20 cellular contexts compared by ENCODE assay signal in genomic region chr9:81445331-81445921, GRCh38.
A peak's percentile ranks its signal among the peaks of the same experiment; 100 is the strongest.
DNase-seq lines count a peak whose midpoint lies in the region; FAIRE-seq and TF ChIP-seq lines count a peak whose summit lies in the region.
"Had no signal": no experiment of that assay in that cellular context is flagged by ENCODE, and none has a peak within 500 bp of the region (broad histone marks: within the 10 kb centered on the region; RNA-seq: fewer than 3 reads in every experiment).

No MANE protein-coding gene starts in this region.

- peaks cover 42% of the 10 kb centered on the region for H3K9me3 Mint-ChIP-seq in activated T-helper 2 cell treated with anti-CD3 and anti-CD28 coated beads, Interferon-gamma antibody, Interleukin-2, Interleukin-4, amounts not matched to agents 10 μg/mL and 5 μg/mL and 100 μg/mL, durations not matched to agents 14 hours and 24 hours and 36 hours

- no peak overlapping the region for H3K27ac Mint-ChIP-seq in activated T-helper 2 cell treated with anti-CD3 and anti-CD28 coated beads, Interferon-gamma antibody, Interleukin-2, Interleukin-4, amounts not matched to agents 10 μg/mL and 5 μg/mL and 100 μg/mL, durations not matched to agents 14 hours and 24 hours and 36 hours
- H3K27ac Mint-ChIP-seq: CD4-positive, CD25-positive, alpha-beta regulatory T cell; CD8-positive, alpha-beta memory T cell; HFFc6 had no signal

- TF ChIP-seq POLR2A in H54 (IDR thresholded peaks at IDR 0.05; ENCODE audit: low read depth, low read length) = no peak

- no peaks in the 10 kb centered on the region for H3K27me3 Mint-ChIP-seq in activated T-helper 2 cell treated with anti-CD3 and anti-CD28 coated beads, Interferon-gamma antibody, Interleukin-2, Interleukin-4, amounts not matched to agents 10 μg/mL and 5 μg/mL and 100 μg/mL, durations not matched to agents 14 hours and 24 hours and 36 hours (ENCODE audit: low read depth)
- H3K27me3 Mint-ChIP-seq: CD4-positive, CD25-positive, alpha-beta regulatory T cell; CD8-positive, alpha-beta memory T cell had no signal

- DNase-seq in NCI-H2171 treated with DMSO at 0.1 percent for 48 hours (lab: John Stamatoyannopoulos, UW) (peak; percentile 55), NCI-H2171 (lab: John Stamatoyannopoulos, UW) (no peak), H54 (ENCODE audit: insufficient read length, low spot score) (no peak), Kasumi-1 (lab: John Stamatoyannopoulos, UW) (peak; percentile 3 to 17), amniotic epithelial cell (ENCODE audit: low read depth) (peak; percentile 19)
- no peak for DNase-seq in stimulated activated CD8-positive, alpha-beta memory T cell treated with anti-CD3 and anti-CD28 coated beads, Interleukin-4, amount 100 ng/mL, for 48 hours
- DNase-seq in activated T-helper 2 cell treated with anti-CD3 and anti-CD28 coated beads, Interferon-gamma antibody, Interleukin-2, Interleukin-4, amounts not matched to agents 10 μg/mL and 5 μg/mL and 100 μg/mL, durations not matched to agents 14 hours and 24 hours and 36 hours (ENCODE audit: low spot score) = no peak
- DNase-seq: ACHN; BE2C; C1 segment of cervical spinal cord; CD4-positive, CD25-positive, alpha-beta regulatory T cell; CD8-positive, alpha-beta memory T cell; COR-L47; DMS 273 treated with DMSO at 0.1 percent for 48 hours; DND-41; EL; HFFc6; KG1 had no signal

- peak; percentile 90 for FAIRE-seq in H54 (lab: Jason Lieb, UNC)
- FAIRE-seq: GM12878, H1 had no signal

- no peak overlapping the region for H3K4me3 Mint-ChIP-seq in activated T-helper 2 cell treated with anti-CD3 and anti-CD28 coated beads, Interferon-gamma antibody, Interleukin-2, Interleukin-4, amounts not matched to agents 10 μg/mL and 5 μg/mL and 100 μg/mL, durations not matched to agents 14 hours and 24 hours and 36 hours (ENCODE audit: low read depth)
- H3K4me3 Mint-ChIP-seq: CD4-positive, CD25-positive, alpha-beta regulatory T cell; CD8-positive, alpha-beta memory T cell; HFFc6 had no signal

- no peaks in the 10 kb centered on the region for H3K4me1 Mint-ChIP-seq in activated T-helper 2 cell treated with anti-CD3 and anti-CD28 coated beads, Interferon-gamma antibody, Interleukin-2, Interleukin-4, amounts not matched to agents 10 μg/mL and 5 μg/mL and 100 μg/mL, durations not matched to agents 14 hours and 24 hours and 36 hours (ENCODE audit: low read depth)
- H3K4me1 Mint-ChIP-seq: CD4-positive, CD25-positive, alpha-beta regulatory T cell; CD8-positive, alpha-beta memory T cell had no signal

- intact Hi-C loops in activated T-helper 2 cell treated with anti-CD3 and anti-CD28 coated beads, Interferon-gamma antibody, Interleukin-2, Interleukin-4, amounts not matched to agents 10 μg/mL and 5 μg/mL and 100 μg/mL, durations not matched to agents 14 hours and 24 hours and 36 hours (cut with micrococcal nuclease) = no loop called here

- H3K36me3 Mint-ChIP-seq in activated T-helper 2 cell treated with anti-CD3 and anti-CD28 coated beads, Interferon-gamma antibody, Interleukin-2, Interleukin-4, amounts not matched to agents 10 μg/mL and 5 μg/mL and 100 μg/mL, durations not matched to agents 14 hours and 24 hours and 36 hours (ENCODE audit: low read depth) = no peaks in the 10 kb centered on the region
- H3K36me3 Mint-ChIP-seq: CD4-positive, CD25-positive, alpha-beta regulatory T cell had no signal

Comparison
In these comparisons a context has a peak if more than half of its experiments do, and no peak if none do; other contexts are left out.
1. DNase-seq: peak in NCI-H2171 treated with DMSO at 0.1 percent for 48 hours (single experiment), Kasumi-1 (2 of 2) and amniotic epithelial cell (single experiment); none in NCI-H2171 (single experiment), H54 (single experiment), stimulated activated CD8-positive, alpha-beta memory T cell treated with anti-CD3 and anti-CD28 coated beads, Interleukin-4, amount 100 ng/mL, for 48 hours (single experiment) and activated T-helper 2 cell treated with anti-CD3 and anti-CD28 coated beads, Interferon-gamma antibody, Interleukin-2, Interleukin-4, amounts not matched to agents 10 μg/mL and 5 μg/mL and 100 μg/mL, durations not matched to agents 14 hours and 24 hours and 36 hours (single experiment).